ENCODE assay signal across 12 cellular contexts in genomic region chr10:79058899-79059771, GRCh38. TPM values are rescaled to one million over a fixed set of nuclear protein-coding genes. Genes with fewer than 3 reads are reported as not detected.
DNase-seq lines count a peak whose midpoint lies in the region; ATAC-seq and TF ChIP-seq lines count a peak whose summit lies in the region.
"Had no signal": no experiment of that assay in that cellular context is flagged by ENCODE, and none has a peak within 500 bp of the region (broad histone marks: within the 10 kb centered on the region; RNA-seq: fewer than 3 reads in every experiment).

No MANE protein-coding gene starts in this region.

- H3K36me3 Mint-ChIP-seq in endodermal cell (ENCODE audit: low read depth): no peaks in the 10 kb centered on the region
- H3K36me3 Mint-ChIP-seq in type B pancreatic cell: no peaks in the 10 kb centered on the region

- H3K27ac Mint-ChIP-seq in endodermal cell (peak overlapping the region; percentile 7), type B pancreatic cell (peak overlapping the region; percentile 71)
- H3K27ac Mint-ChIP-seq: activated T-helper 1 cell treated with anti-CD3 and anti-CD28 coated beads, Interleukin-12 subunit alpha, Interleukin-12 subunit beta, Interleukin-2, Interleukin-4 antibody, amounts not matched to agents 30 ng/mL and 10 ng/mL and 1 ng/mL, durations not matched to agents 14 hours and 24 hours and 36 hours had no signal

- H3K4me3 Mint-ChIP-seq in endodermal cell: no peak overlapping the region
- H3K4me3 Mint-ChIP-seq in type B pancreatic cell: peak overlapping the region; percentile 61
- H3K4me3 Mint-ChIP-seq: activated T-helper 1 cell treated with anti-CD3 and anti-CD28 coated beads, Interleukin-12 subunit alpha, Interleukin-12 subunit beta, Interleukin-2, Interleukin-4 antibody, amounts not matched to agents 30 ng/mL and 10 ng/mL and 1 ng/mL, durations not matched to agents 14 hours and 24 hours and 36 hours had no signal

- peaks cover 37% of the 10 kb centered on the region for H3K4me1 ChIP-seq in endodermal cell (ENCODE audit: control insufficient read depth, insufficient read depth, low read length)
- H3K4me1 ChIP-seq in mucosa of descending colon (ENCODE audit: low read depth): peaks cover 64% of the 10 kb centered on the region

- POLR2A ChIA-PET in RWPE1 (lab: Yijun Ruan, JAX; ENCODE audit: low non-redundant PET): no interaction called here

- H3K36me3 ChIP-seq in endodermal cell (ENCODE audit: control insufficient read depth, insufficient read depth, low read length) (no peaks in the 10 kb centered on the region), mucosa of descending colon (ENCODE audit: low read depth) (no peaks in the 10 kb centered on the region)

- no peaks in the 10 kb centered on the region for H3K9me3 ChIP-seq in endodermal cell (ENCODE audit: control insufficient read depth, low read length)
- H3K9me3 ChIP-seq in mucosa of descending colon: no peaks in the 10 kb centered on the region

- ATAC-seq in mucosa of descending colon (peak; percentile 83), esophagus mucosa (no peak)

- CTCF ChIA-PET in RWPE1 (lab: Yijun Ruan, JAX): interaction anchor here (0.6 to 1.5 kb wide), 3 partner anchors 74 to 165 kb away, joined by 3 read pairs; no protein-coding TSS in a partner anchor

- H3K4me3 ChIP-seq in endodermal cell (ENCODE audit: low read length) (no peak overlapping the region), mucosa of descending colon (no peak overlapping the region)

- peaks cover 53% of the 10 kb centered on the region for H3K4me1 Mint-ChIP-seq in endodermal cell
- H3K4me1 Mint-ChIP-seq in type B pancreatic cell (ENCODE audit: unreplicated experiment): peaks cover 20% of the 10 kb centered on the region

- no peak overlapping the region for H3K9ac ChIP-seq in endodermal cell (ENCODE audit: extremely low read depth, low read length, poor library complexity, severe bottlenecking)

- no peak for TF ChIP-seq CTCF in endodermal cell (conservative IDR thresholded peaks at IDR 0.05)
- no peak for TF ChIP-seq CTCF in mucosa of descending colon (IDR thresholded peaks at IDR 0.05)
- TF ChIP-seq CTCF in type B pancreatic cell (conservative IDR thresholded peaks at IDR 0.05): no peak
- no peak for TF ChIP-seq CTCF in RWPE1 (conservative IDR thresholded peaks at IDR 0.05; ENCODE audit: low read depth)

- 45 to 60% methylated on average over 8 to 10 of the region's 10 CpGs for WGBS in endodermal cell (ENCODE audit: insufficient coverage in 1 of 2, insufficient read length in 1 of 2), 2 experiments

- intact Hi-C loops in mucosa of descending colon (cut with DNase I, micrococcal nuclease): no loop called here

- peaks cover 6% of the 10 kb centered on the region for H3K27me3 Mint-ChIP-seq in endodermal cell (ENCODE audit: insufficient read depth)
- peaks cover 3% of the 10 kb centered on the region for H3K27me3 Mint-ChIP-seq in type B pancreatic cell

- H3K9me3 Mint-ChIP-seq in endodermal cell (no peaks in the 10 kb centered on the region), type B pancreatic cell (no peaks in the 10 kb centered on the region)
- H3K9me3 Mint-ChIP-seq: activated T-helper 1 cell treated with anti-CD3 and anti-CD28 coated beads, Interleukin-12 subunit alpha, Interleukin-12 subunit beta, Interleukin-2, Interleukin-4 antibody, amounts not matched to agents 30 ng/mL and 10 ng/mL and 1 ng/mL, durations not matched to agents 14 hours and 24 hours and 36 hours had no signal

- H3K27me3 ChIP-seq in endodermal cell (ENCODE audit: control insufficient read depth, insufficient read depth, low read length, poor library complexity, severe bottlenecking): no peaks in the 10 kb centered on the region

- H3K27ac ChIP-seq in endodermal cell (ENCODE audit: low read depth, low read length) (no peak overlapping the region), RWPE1 (no peak overlapping the region)

- DNase-seq in activated effector memory CD4-positive, alpha-beta T cell treated with anti-CD3 and anti-CD28 coated beads, Interleukin-2, amount 50 U/mL, for 16 hours: peak; percentile 22
- DNase-seq in activated effector memory CD4-positive, alpha-beta T cell treated with Interleukin-2 at 50 U/mL for 16 hours: no peak
- DNase-seq in endodermal cell (peak; percentile 72), mucosa of descending colon (peak; percentile 82 to 84 (median 83)), type B pancreatic cell (ENCODE audit: extremely low spot score, unreplicated experiment) (no peak), superior temporal gyrus (ENCODE audit: extremely low spot score) (no peak), RWPE1 (ENCODE audit: low spot score) (no peak)
- DNase-seq: NCI-H2107, NCI-H774, SHP77 treated with DMSO at 0.1 percent for 48 hours had no signal

RNA-seq across cellular contexts. Expression of gene ZMIZ1, which starts 9.6 kb away (rescaled TPM):
- total RNA-seq in endodermal cell (10 to 100 TPM; 65.3 to 67.5 TPM), mucosa of descending colon (100 to 1,000 TPM in 1 of 3 donors, 10 to 100 TPM in 2; 61.4 to 103 (median 89.1) TPM), type B pancreatic cell (ENCODE audit: low replicate concordance) (62.2 and 102 TPM in 2 replicates), esophagus mucosa (43.8 TPM)
- polyA plus RNA-seq in endodermal cell (2013, experiment 1 of 2): 77.5 TPM
- 68.6 TPM for polyA plus RNA-seq in endodermal cell (2013, experiment 2 of 2)

Comparison
In these comparisons a context has a peak if more than half of its experiments do, and no peak if none do; other contexts are left out.
1. DNase-seq: peak in activated effector memory CD4-positive, alpha-beta T cell treated with anti-CD3 and anti-CD28 coated beads, Interleukin-2, amount 50 U/mL, for 16 hours (single experiment), endodermal cell (single experiment) and mucosa of descending colon (3 of 3); none in activated effector memory CD4-positive, alpha-beta T cell treated with Interleukin-2 at 50 U/mL for 16 hours (single experiment), type B pancreatic cell (single experiment), superior temporal gyrus (single experiment) and RWPE1 (single experiment).